ENCODE assay signal across 1 cellular context in genomic region chr20:19600042-19600441, GRCh38.
TF ChIP-seq lines count a peak whose summit lies in the region.

No MANE protein-coding gene starts in this region.

TF ChIP-seq in K562, 482 proteins besides CTCF, POLR2A, EP300 and RAD21:
- TF ChIP-seq ZNF609 (CRISPR knock-in tag; IDR thresholded peaks at IDR 0.05; ENCODE audit: borderline replicate concordance) = no peak
- no peak for TF ChIP-seq FOXO4 (CRISPR knock-in tag; IDR thresholded peaks at IDR 0.05)
- TF ChIP-seq MYC (IDR thresholded peaks at IDR 0.05; ENCODE audit: low read depth, low read length) = no peak
- no peak for TF ChIP-seq MYC (CRISPR knock-in tag; IDR thresholded peaks at IDR 0.05; ENCODE audit: borderline replicate concordance, low read depth)
- TF ChIP-seq MEF2A (IDR thresholded peaks at IDR 0.05; ENCODE audit: control insufficient read depth, low read depth, low read length) = no peak
- TF ChIP-seq ZNF695 (CRISPR knock-in tag; IDR thresholded peaks at IDR 0.05) = no peak
- no peak for TF ChIP-seq SRSF3 (IDR thresholded peaks at IDR 0.05; ENCODE audit: insufficient read depth, low read length)
- TF ChIP-seq NFXL1 (CRISPR knock-in tag; IDR thresholded peaks at IDR 0.05) = no peak
- TF ChIP-seq TEAD1 (CRISPR knock-in tag; IDR thresholded peaks at IDR 0.05) = no peak
- TF ChIP-seq TEAD2 (tag; IDR thresholded peaks at IDR 0.05) = no peak
- no peak for TF ChIP-seq STAT5B (CRISPR knock-in tag; IDR thresholded peaks at IDR 0.05)
- TF ChIP-seq LEF1 (IDR thresholded peaks at IDR 0.05) = no peak
- no peak for TF ChIP-seq ZNF175 (CRISPR knock-in tag; IDR thresholded peaks at IDR 0.05; ENCODE audit: low read depth)
- no peak for TF ChIP-seq ZNF444 (CRISPR knock-in tag; IDR thresholded peaks at IDR 0.05)
- TF ChIP-seq LARP7 (IDR thresholded peaks at IDR 0.05) = no peak
- no peak for TF ChIP-seq IFI16 (CRISPR knock-in tag; IDR thresholded peaks at IDR 0.05)
- TF ChIP-seq ETV6 (IDR thresholded peaks at IDR 0.05; ENCODE audit: borderline replicate concordance in 1 of 2, low read depth in 2 of 2, low read length in 1 of 2) = no peak
- no peak for TF ChIP-seq ETV6 (CRISPR knock-in tag; IDR thresholded peaks at IDR 0.05; ENCODE audit: borderline replicate concordance)
- no peak for TF ChIP-seq NCOA4 (IDR thresholded peaks at IDR 0.05; ENCODE audit: partially characterized antibody)
- no peak for TF ChIP-seq RHOXF2B (CRISPR knock-in tag; conservative IDR thresholded peaks at IDR 0.05)
